19 cellular contexts compared by ENCODE assay signal in the genomic region with DNA sequence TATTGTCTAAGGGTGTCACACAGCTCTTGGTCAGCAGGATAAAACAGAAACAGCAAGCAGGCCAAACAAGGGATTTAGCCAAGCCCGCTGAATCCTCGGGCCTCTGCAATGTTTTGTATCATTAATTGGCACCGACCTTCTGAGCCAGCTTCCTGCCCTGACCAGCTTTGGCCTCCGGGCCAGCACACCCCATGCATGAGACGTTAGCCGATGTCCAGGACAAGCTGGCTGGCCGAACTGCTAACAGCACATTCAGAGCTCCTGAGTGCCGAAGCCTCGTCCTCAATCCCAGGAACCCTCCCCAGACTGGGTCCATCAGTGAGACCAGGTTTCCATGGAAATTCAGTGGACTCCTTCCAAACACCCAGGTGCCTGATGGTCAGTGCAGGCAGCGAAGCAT.
DNase-seq lines count a peak whose midpoint lies in the region; ATAC-seq, FAIRE-seq and TF ChIP-seq lines count a peak whose summit lies in the region.
"Had no signal": no experiment of that assay in that cellular context is flagged by ENCODE, and none has a peak within 500 bp of the region (broad histone marks: within the 10 kb centered on the region; RNA-seq: fewer than 3 reads in every experiment).

No MANE protein-coding gene starts in this region.

- H4K20me1 ChIP-seq in GM23338 (replicated peaks; ENCODE audit: insufficient read depth) (no peaks in the 10 kb centered on the region), H1 (replicated peaks in 1 of 2; ENCODE audit: control insufficient read depth in 1 of 2, insufficient read depth in 2 of 2, low read length in 2 of 2) (no peaks in the 10 kb centered on the region)

- no peak overlapping the region; the same call in 1 of the 2 replicates for H2AFZ ChIP-seq in GM23338
- H2AFZ ChIP-seq in H1 (ENCODE audit: low read length), result no peak overlapping the region
- no peak overlapping the region for H2AFZ ChIP-seq in neuronal stem cell (ENCODE audit: low read length)

- H3F3A ChIP-seq in GM23338 (replicated peaks; ENCODE audit: low read depth), result no peaks in the 10 kb centered on the region

- FAIRE-seq in H1 (lab: Jason Lieb, UNC), result no peak

- H3K27ac ChIP-seq in GM23338 (ENCODE audit: low read depth) (no peak overlapping the region), H1 (ENCODE audit: low read depth, low read length) (no peak overlapping the region), neuronal stem cell (replicated peaks; ENCODE audit: low read length) (no peak overlapping the region), colonic mucosa (no peak overlapping the region)

- TF ChIP-seq POLR2A in H1 (IDR thresholded peaks at IDR 0.05; ENCODE audit: control extremely low read depth in 1 of 2, low read depth in 2 of 2, low read length in 2 of 2), result no peak

- no peak overlapping the region for H3K14ac ChIP-seq in H1 (ENCODE audit: insufficient read length)
- no peak overlapping the region for H3K14ac ChIP-seq in neuronal stem cell (ENCODE audit: low read length)

- H2BK5ac ChIP-seq in H1 (ENCODE audit: low read depth, low read length), result no peak overlapping the region
- no peak overlapping the region for H2BK5ac ChIP-seq in neuronal stem cell (ENCODE audit: low read length)

- no peak overlapping the region for H2BK120ac ChIP-seq in H1 (replicated peaks; ENCODE audit: low read depth, low read length)
- no peak overlapping the region for H2BK120ac ChIP-seq in neuronal stem cell (ENCODE audit: low read depth, low read length)

- no peak for TF ChIP-seq CTCF in GM23338 (conservative IDR thresholded peaks at IDR 0.05; ENCODE audit: low read depth in 2 of 2)
- no peak for TF ChIP-seq CTCF in H1 (IDR thresholded peaks at IDR 0.05; ENCODE audit: control extremely low read depth in 1 of 3, insufficient read depth in 1 of 3, low read depth in 1 of 3, low read length in 3 of 3)
- TF ChIP-seq CTCF in colonic mucosa (IDR thresholded peaks at IDR 0.05), result no peak

- H3K23ac ChIP-seq in H1 (ENCODE audit: insufficient read length) (no peak overlapping the region), neuronal stem cell (ENCODE audit: low read depth, low read length, poor library complexity) (no peak overlapping the region)

- H4K5ac ChIP-seq in H1 (ENCODE audit: insufficient read length, low read depth, low read length), result no peak overlapping the region

- CTCF ChIA-PET in H1 (lab: Charles Lee; ENCODE audit: partially characterized antibody), result interaction anchor here (1.2 to 1.4 kb wide), 3 partner anchors 18 to 110 kb away, joined by 3 to 8 read pairs (median 5); no protein-coding TSS in a partner anchor

- POLR2A ChIA-PET in H1 (lab: Charles Lee; ENCODE audit: partially characterized antibody), result no interaction called here

- no peak overlapping the region for H4K91ac ChIP-seq in H1 (replicated peaks; ENCODE audit: insufficient read length, low read length)
- no peak overlapping the region for H4K91ac ChIP-seq in neuronal stem cell (ENCODE audit: low read depth, low read length, poor library complexity)

- H3K56ac ChIP-seq in H1 (replicated peaks; ENCODE audit: insufficient read length, low read depth, low read length), result no peak overlapping the region

- no peaks in the 10 kb centered on the region for H3K36me3 ChIP-seq in GM23338 (ENCODE audit: insufficient read depth)
- H3K36me3 ChIP-seq in H1 (ENCODE audit: control insufficient read depth in 2 of 4, insufficient read depth in 4 of 4, low read length in 3 of 4), result no peaks in the 10 kb centered on the region
- no peaks in the 10 kb centered on the region for H3K36me3 ChIP-seq in neuronal stem cell (replicated peaks in 1 of 2; ENCODE audit: control insufficient read depth in 2 of 2, insufficient read depth in 2 of 2, low read length in 2 of 2)
- no peaks in the 10 kb centered on the region for H3K36me3 ChIP-seq in colonic mucosa

- H3K4me3 ChIP-seq in GM23338 (no peak overlapping the region), H1 (ENCODE audit: extremely low read depth in 1 of 4, insufficient read depth in 2 of 4, low read depth in 3 of 4, low read length in 4 of 4) (no peak overlapping the region), neuronal stem cell (ENCODE audit: low read length in 2 of 2) (no peak overlapping the region), colonic mucosa (no peak overlapping the region)

- no peak for TF ChIP-seq EP300 in H1 (IDR thresholded peaks at IDR 0.05; ENCODE audit: borderline replicate concordance in 1 of 2, low read depth in 2 of 2, low read length in 2 of 2)

- no peaks in the 10 kb centered on the region for H3K79me1 ChIP-seq in H1 (ENCODE audit: low read depth, low read length)
- H3K79me1 ChIP-seq in neuronal stem cell (ENCODE audit: low read depth, low read length), result no peaks in the 10 kb centered on the region

- H2AK5ac ChIP-seq in H1 (ENCODE audit: low read depth, low read length) (peak overlapping the region; percentile 79; the same call in 1 of the 2 replicates), neuronal stem cell (ENCODE audit: low read depth, low read length) (peak overlapping the region; percentile 72)

- peaks cover 33% of the 10 kb centered on the region for H3K4me1 ChIP-seq in GM23338 (ENCODE audit: insufficient read depth)
- H3K4me1 ChIP-seq in H1 (replicated peaks in 1 of 4; ENCODE audit: control insufficient read depth in 3 of 4, insufficient read depth in 4 of 4, low read length in 3 of 4), result peaks cover 0 to 14% (median 7%) of the 10 kb centered on the region in 4 experiments; a peak in 6 of 7 replicates
- H3K4me1 ChIP-seq in neuronal stem cell (ENCODE audit: control insufficient read depth in 2 of 2, insufficient read depth in 1 of 2, low read depth in 1 of 2, low read length in 2 of 2), result peaks cover 5 to 10% of the 10 kb centered on the region in 2 donors
- no peaks in the 10 kb centered on the region for H3K4me1 ChIP-seq in colonic mucosa

- H3K27me3 ChIP-seq in GM23338 (ENCODE audit: insufficient read depth), result no peaks in the 10 kb centered on the region
- peaks cover 0 to 2% (median 0%) of the 10 kb centered on the region in 4 experiments; a peak in 1 of 7 replicates for H3K27me3 ChIP-seq in H1 (replicated peaks in 1 of 4; ENCODE audit: control insufficient read depth in 3 of 4, extremely low read depth in 1 of 4, insufficient read depth in 3 of 4, low read length in 3 of 4)
- H3K27me3 ChIP-seq in neuronal stem cell (ENCODE audit: control insufficient read depth in 3 of 3, insufficient read depth in 3 of 3, low read depth in 1 of 3, low read length in 3 of 3), result no peaks in the 10 kb centered on the region
- H3K27me3 ChIP-seq in colonic mucosa, result no peaks in the 10 kb centered on the region

- H3K9me3 ChIP-seq in H1 (ENCODE audit: insufficient read depth in 2 of 2, low read depth in 1 of 2, low read length in 1 of 2) (no peaks in the 10 kb centered on the region), neuronal stem cell (replicated peaks in 1 of 2; ENCODE audit: control insufficient read depth in 2 of 2, insufficient read depth in 1 of 2, low read depth in 1 of 2, low read length in 2 of 2) (peaks cover 2 to 3% of the 10 kb centered on the region in 2 donors), colonic mucosa (no peaks in the 10 kb centered on the region)

- H4K8ac ChIP-seq in H1 (ENCODE audit: extremely low read depth, insufficient read depth, low read length) (no peak overlapping the region), neuronal stem cell (ENCODE audit: low read depth, low read length) (no peak overlapping the region)

- DNase-seq in GM23338 (ENCODE audit: low spot score) (no peak), H1 (ENCODE audit: low read depth in 1 of 2, low spot score in 2 of 2) (no peak), neuronal stem cell (ENCODE audit: low spot score) (no peak), colonic mucosa (no peak)
- no peak for DNase-seq in T-helper 2 cell treated with Interferon-gamma antibody and Interleukin-4, amounts not matched to agents 5 μg/mL and 100 μg/mL, for 36 hours (ENCODE audit: low spot score)
- DNase-seq: ACHN; CD4-positive, CD25-positive, alpha-beta regulatory T cell; EL; H7; Karpas-422; NCI-H1105 treated with DMSO at 0.1 percent for 48 hours; NCI-H1694 treated with DMSO at 0.1 percent for 48 hours; NCI-H226; NCI-H524 treated with DMSO at 0.1 percent for 48 hours; SIG-M5 had no signal

- 0 out of 2 replicates have a peak overlapping the region, but pooled peaks have one; percentile 49 for H3K27ac Mint-ChIP-seq in GM23338
- H3K27ac Mint-ChIP-seq in T-helper 2 cell treated with Interferon-gamma antibody and Interleukin-4, amounts not matched to agents 5 μg/mL and 100 μg/mL, for 36 hours, result no peak overlapping the region
- H3K27ac Mint-ChIP-seq: B cell; CD4-positive, CD25-positive, alpha-beta regulatory T cell had no signal

- no peak overlapping the region for H3K4me3 Mint-ChIP-seq in GM23338
- H3K4me3 Mint-ChIP-seq in T-helper 2 cell treated with Interferon-gamma antibody and Interleukin-4, amounts not matched to agents 5 μg/mL and 100 μg/mL, for 36 hours, result no peak overlapping the region
- H3K4me3 Mint-ChIP-seq: B cell; CD4-positive, CD25-positive, alpha-beta regulatory T cell had no signal

- H3K36me3 Mint-ChIP-seq in GM23338 (ENCODE audit: low read depth), result no peaks in the 10 kb centered on the region
- H3K36me3 Mint-ChIP-seq in T-helper 2 cell treated with Interferon-gamma antibody and Interleukin-4, amounts not matched to agents 5 μg/mL and 100 μg/mL, for 36 hours (ENCODE audit: low read depth), result no peaks in the 10 kb centered on the region
- H3K36me3 Mint-ChIP-seq: CD4-positive, CD25-positive, alpha-beta regulatory T cell had no signal

- intact Hi-C loops in colonic mucosa (cut with DNase I), result no loop called here

- no peak overlapping the region for H3K4ac ChIP-seq in H1 (replicated peaks; ENCODE audit: insufficient read length, low read depth, low read length)
- no peak overlapping the region for H3K4ac ChIP-seq in neuronal stem cell (ENCODE audit: low read length)

- H2BK12ac ChIP-seq in H1 (ENCODE audit: low read depth, low read length) (peak overlapping the region; percentile 62; the same call in 1 of the 2 replicates), neuronal stem cell (ENCODE audit: low read length) (no peak overlapping the region)

- H2BK20ac ChIP-seq in H1 (ENCODE audit: low read length), result peak overlapping the region; percentile 36; the same call in 1 of the 2 replicates

- H3K79me2 ChIP-seq in GM23338 (replicated peaks; ENCODE audit: insufficient read depth), result no peaks in the 10 kb centered on the region
- H3K79me2 ChIP-seq in H1 (ENCODE audit: control insufficient read depth in 1 of 2, insufficient read depth in 2 of 2, low read length in 2 of 2), result no peaks in the 10 kb centered on the region

- TF ChIP-seq RAD21 in H1 (IDR thresholded peaks at IDR 0.05 in 1 of 2, conservative IDR thresholded peaks at IDR 0.05 in 1 of 2; ENCODE audit: low read depth in 2 of 2, low read length in 2 of 2), result no peak

- H2BK15ac ChIP-seq in H1 (ENCODE audit: low read length) (peak overlapping the region; percentile 40; the same call in 1 of the 2 replicates), neuronal stem cell (ENCODE audit: low read length) (no peak overlapping the region)

- ATAC-seq in GM23338 (no peak), SK-N-SH treated with all-trans-retinoic acid at 6 μM for 48 hours (peak; percentile 20; the same call in 2 of the 3 replicates), HG03354 (IDR thresholded peaks at IDR 0.05; ENCODE audit: poor library complexity, severe bottlenecking, unreplicated experiment) (no peak), HG02938 (IDR thresholded peaks at IDR 0.05; ENCODE audit: unreplicated experiment) (no peak)

- no peak overlapping the region for H3K18ac ChIP-seq in H1 (ENCODE audit: extremely low read depth, low read length)
- H3K18ac ChIP-seq in neuronal stem cell (ENCODE audit: low read length), result no peak overlapping the region

- no peaks in the 10 kb centered on the region for H3K9me3 Mint-ChIP-seq in GM23338
- no peaks in the 10 kb centered on the region for H3K9me3 Mint-ChIP-seq in T-helper 2 cell treated with Interferon-gamma antibody and Interleukin-4, amounts not matched to agents 5 μg/mL and 100 μg/mL, for 36 hours

- H3K23me2 ChIP-seq in H1 (ENCODE audit: low read depth, low read length), result no peaks in the 10 kb centered on the region

- no peak overlapping the region for H3K9ac ChIP-seq in H1 (replicated peaks in 1 of 4; ENCODE audit: extremely low read depth in 1 of 4, low read depth in 3 of 4, low read length in 3 of 4)
- no peak overlapping the region for H3K9ac ChIP-seq in neuronal stem cell (ENCODE audit: low read depth, low read length, poor library complexity)
- H3K9ac ChIP-seq in colonic mucosa (ENCODE audit: low read depth in 2 of 2, low read length in 2 of 2), result no peak overlapping the region

- peaks cover 9% of the 10 kb centered on the region for H3K27me3 Mint-ChIP-seq in GM23338 (ENCODE audit: insufficient read depth, low read depth, poor library complexity)
- peaks cover 23% of the 10 kb centered on the region for H3K27me3 Mint-ChIP-seq in T-helper 2 cell treated with Interferon-gamma antibody and Interleukin-4, amounts not matched to agents 5 μg/mL and 100 μg/mL, for 36 hours (ENCODE audit: low read depth)

- no peaks in the 10 kb centered on the region for H3K9me2 ChIP-seq in GM23338 (ENCODE audit: insufficient read depth)

- peaks cover 45% of the 10 kb centered on the region for H3K4me1 Mint-ChIP-seq in GM23338
- H3K4me1 Mint-ChIP-seq in T-helper 2 cell treated with Interferon-gamma antibody and Interleukin-4, amounts not matched to agents 5 μg/mL and 100 μg/mL, for 36 hours (ENCODE audit: low read depth), result peaks cover 5% of the 10 kb centered on the region

- WGBS in H1 (ENCODE audit: extremely low coverage in 1 of 2, insufficient coverage in 1 of 2, insufficient read length in 1 of 2, insufficient replicate concordance in 2 of 2, low coverage in 1 of 2, low lambda C conversion rate in 2 of 2, missing lambda C conversion rate in 1 of 2), 2 experiments, result 95% methylated on average over 10 of the region's 10 CpGs; no CpG with 5 or more reads in 1 of the 2 experiments
- no CpG with 5 or more reads among the region's 10 CpGs for WGBS in neuronal stem cell (ENCODE audit: extremely low coverage in 2 of 2, insufficient read length in 2 of 2, insufficient replicate concordance in 1 of 2), 2 donors

- H3K4me2 ChIP-seq in GM23338, result no peak overlapping the region
- H3K4me2 ChIP-seq in H1 (ENCODE audit: insufficient read depth in 1 of 2, low read depth in 2 of 2, low read length in 2 of 2), result no peak overlapping the region
- no peak overlapping the region for H3K4me2 ChIP-seq in neuronal stem cell (ENCODE audit: insufficient read depth, low read length, poor library complexity, severe bottlenecking)
